ENCODE assay signal across 8 cellular contexts in genomic region chr9:62550539-62550938, GRCh38.
A peak's percentile ranks its signal among the peaks of the same experiment; 100 is the strongest.
DNase-seq lines count a peak whose midpoint lies in the region; ATAC-seq and TF ChIP-seq lines count a peak whose summit lies in the region.
"Not testable (repeated sequence)": the region's sequence is repeated elsewhere in the genome, so short reads cannot be mapped to it uniquely, and the experiment has no call there.

No MANE protein-coding gene starts in this region.

- not testable (repeated sequence) for H3K36me3 ChIP-seq in MM.1S (replicated peaks; ENCODE audit: insufficient read depth, low read length); right lobe of liver

- intact Hi-C loops in right lobe of liver (cut with DNase I), result not testable (repeated sequence)

- H3K27ac ChIP-seq in MM.1S (ENCODE audit: low read length); right lobe of liver: not testable (repeated sequence)

- H3K27me3 Mint-ChIP-seq in activated T-helper 17 cell treated with anti-CD3 and anti-CD28 coated beads, Interleukin-2, amount 50 U/mL, for 72 hours, result not testable (repeated sequence)

- not testable (repeated sequence) for H3K4me1 ChIP-seq in MM.1S (ENCODE audit: low read length); right lobe of liver

- not testable (repeated sequence) for H3K9me2 ChIP-seq in MM.1S (replicated peaks; ENCODE audit: insufficient read depth, low read length)

- TF ChIP-seq CTCF in AG09309 (IDR thresholded peaks at IDR 0.05; ENCODE audit: control insufficient read depth, insufficient read depth, low read depth, low read length, missing control alignments) (peak; percentile 8), MM.1S (IDR thresholded peaks at IDR 0.05; ENCODE audit: low read length) (peak; percentile 8; the same call in 1 of the 2 replicates), fibroblast of villous mesenchyme (IDR thresholded peaks at IDR 0.05; ENCODE audit: insufficient read depth, low read depth, low read length) (peak; percentile 14), right lobe of liver (IDR thresholded peaks at IDR 0.05) (peak in 1 of 4 donors; percentile 6)

- H3K4me3 ChIP-seq in AG09309 (ENCODE audit: control insufficient read depth, low read depth, low read length); MM.1S (ENCODE audit: low read length); fibroblast of villous mesenchyme (ENCODE audit: low read depth, low read length); right lobe of liver: not testable (repeated sequence)

- H3K27me3 ChIP-seq in MM.1S (replicated peaks; ENCODE audit: insufficient read depth, low read length); right lobe of liver: not testable (repeated sequence)

- H3K4me3 Mint-ChIP-seq in activated T-helper 17 cell treated with anti-CD3 and anti-CD28 coated beads, Interleukin-2, amount 50 U/mL, for 72 hours, result not testable (repeated sequence)

- not testable (repeated sequence) for H3K9ac ChIP-seq in MM.1S (ENCODE audit: low read length)

- H3K4me1 Mint-ChIP-seq in activated T-helper 17 cell treated with anti-CD3 and anti-CD28 coated beads, Interleukin-2, amount 50 U/mL, for 72 hours, result not testable (repeated sequence)

- not testable (repeated sequence) for DNase-seq in AG09309 (ENCODE audit: low read depth); MM.1S; fibroblast of villous mesenchyme (ENCODE audit: low read depth); right lobe of liver

- H3K4me2 ChIP-seq in MM.1S (ENCODE audit: low read depth, low read length), result not testable (repeated sequence)

- H3K9me3 Mint-ChIP-seq in activated T-helper 17 cell treated with anti-CD3 and anti-CD28 coated beads, Interleukin-2, amount 50 U/mL, for 72 hours, result not testable (repeated sequence)

- TF ChIP-seq POLR2A in right lobe of liver (IDR thresholded peaks at IDR 0.05), result not testable (repeated sequence)

- not testable (repeated sequence) for H3K27ac Mint-ChIP-seq in activated T-helper 17 cell treated with anti-CD3 and anti-CD28 coated beads, Interleukin-2, amount 50 U/mL, for 72 hours

- ATAC-seq in GM18873 (IDR thresholded peaks at IDR 0.05; ENCODE audit: low FRiP score, unreplicated experiment) (peak; percentile 69), GM21825 (IDR thresholded peaks at IDR 0.05; ENCODE audit: unreplicated experiment) (peak; percentile 84), HG03039 (IDR thresholded peaks at IDR 0.05; ENCODE audit: unreplicated experiment) (peak; percentile 76), right lobe of liver (peak; percentile 88 to 94 (median 92))
- ATAC-seq in activated T-helper 17 cell treated with anti-CD3 and anti-CD28 coated beads, Interleukin-2, amount 50 U/mL, for 72 hours (replicated peaks), result peak; percentile 39

- not testable (repeated sequence) for H3F3A ChIP-seq in MM.1S (ENCODE audit: insufficient read depth, low read length)

- no CpG with 5 or more reads among the region's 26 CpGs for WGBS in right lobe of liver (ENCODE audit: insufficient coverage, low coverage, low lambda C conversion rate, missing lambda C conversion rate)

- H4K20me1 ChIP-seq in MM.1S (ENCODE audit: insufficient read depth, low read length), result not testable (repeated sequence)

- H3K36me3 Mint-ChIP-seq in activated T-helper 17 cell treated with anti-CD3 and anti-CD28 coated beads, Interleukin-2, amount 50 U/mL, for 72 hours (ENCODE audit: low read depth), result not testable (repeated sequence)

- not testable (repeated sequence) for H3K79me2 ChIP-seq in MM.1S (ENCODE audit: low read length)

- H3K9me3 ChIP-seq in MM.1S (replicated peaks; ENCODE audit: insufficient read depth, low read length); right lobe of liver: not testable (repeated sequence)

- H2AFZ ChIP-seq in MM.1S (ENCODE audit: low read length), result not testable (repeated sequence)

Comparison
In these comparisons a context has a peak if more than half of its experiments do, and no peak if none do; other contexts are left out.
1. ATAC-seq: peak in every context shown above with its lines; median percentile 92 in right lobe of liver; 84 in GM21825; 76 in HG03039; 69 in GM18873; 39 in activated T-helper 17 cell treated with anti-CD3 and anti-CD28 coated beads, Interleukin-2, amount 50 U/mL, for 72 hours.